In genomic region chrX:154366666-154367055, GRCh38 we compare ENCODE assay signal across 9 cellular contexts. TPM values are rescaled to one million over a fixed set of nuclear protein-coding genes. Genes with fewer than 3 reads are reported as not detected.
DNase-seq lines count a peak whose midpoint lies in the region; ATAC-seq and TF ChIP-seq lines count a peak whose summit lies in the region.
"Had no signal": no experiment of that assay in that cellular context is flagged by ENCODE, and none has a peak within 500 bp of the region (broad histone marks: within the 10 kb centered on the region; RNA-seq: fewer than 3 reads in every experiment).

No MANE protein-coding gene starts in this region.

- H3K9ac ChIP-seq in liver (ENCODE audit: low read depth in 1 of 2, low read length in 2 of 2) = no peak overlapping the region

- no peak for TF ChIP-seq POLR2A in vagina (IDR thresholded peaks at IDR 0.05)

- H3K4me3 ChIP-seq in liver (ENCODE audit: low read depth in 1 of 3, low read length in 3 of 3) (no peak overlapping the region), vagina (peak overlapping the region in 1 of 2 donors; percentile 75)

- 50% methylated on average over 11 of the region's 11 CpGs for WGBS in liver

- intact Hi-C loops in Right ventricle myocardium inferior (cut with DNase I) = no loop called here
- intact Hi-C loops in cardiac septum (cut with DNase I) = no loop called here
- intact Hi-C loops in vagina (cut with DNase I) = no loop called here

- DNase-seq in Right ventricle myocardium inferior (ENCODE audit: missing footprints) = peak; percentile 73
- no peak for DNase-seq in cardiac septum (ENCODE audit: low spot score)
- DNase-seq in vagina (ENCODE audit: extremely low spot score in 2 of 2) = no peak
- DNase-seq in NCI-H2196 (lab: John Stamatoyannopoulos, UW; ENCODE audit: unreplicated experiment) = no peak
- DNase-seq: AML-193, NCI-H1092, SHP77 had no signal

- ATAC-seq in Right ventricle myocardium inferior = peak; percentile 17
- no peak for ATAC-seq in HG02678 (IDR thresholded peaks at IDR 0.05; ENCODE audit: unreplicated experiment)

- no peak overlapping the region for H3K27ac ChIP-seq in liver (ENCODE audit: low read depth in 1 of 2, low read length in 2 of 2)
- peak overlapping the region; percentile 88 for H3K27ac ChIP-seq in vagina

- peaks cover 0 to 2% (median 0%) of the 10 kb centered on the region in 4 donors for H3K36me3 ChIP-seq in liver (ENCODE audit: control insufficient read depth in 4 of 4, insufficient read depth in 3 of 4, low read depth in 1 of 4, low read length in 3 of 4)
- H3K36me3 ChIP-seq in vagina = peaks cover 0 to 57% of the 10 kb centered on the region in 2 donors

- no peaks in the 10 kb centered on the region for H3K27me3 ChIP-seq in liver (ENCODE audit: control insufficient read depth in 4 of 4, insufficient read depth in 4 of 4, low read length in 3 of 4)
- no peaks in the 10 kb centered on the region for H3K27me3 ChIP-seq in vagina

- TF ChIP-seq RAD21 in liver (IDR thresholded peaks at IDR 0.05) = no peak

- TF ChIP-seq CTCF in liver (IDR thresholded peaks at IDR 0.05; ENCODE audit: low read depth, low read length, missing input control) = no peak
- no peak for TF ChIP-seq CTCF in vagina (IDR thresholded peaks at IDR 0.05)

- H3K4me1 ChIP-seq in liver (ENCODE audit: control insufficient read depth in 4 of 4, insufficient read depth in 4 of 4, low read length in 3 of 4) (peaks cover 3 to 24% (median 9%) of the 10 kb centered on the region in 4 donors), vagina (peaks cover 38% of the 10 kb centered on the region)

- no peaks in the 10 kb centered on the region for H3K9me3 ChIP-seq in liver (ENCODE audit: control insufficient read depth in 4 of 4, low read length in 3 of 4)
- H3K9me3 ChIP-seq in vagina = no peaks in the 10 kb centered on the region

TF ChIP-seq in liver, 16 proteins besides CTCF, POLR2A, EP300 and RAD21:
- no peak for TF ChIP-seq HNF4G (IDR thresholded peaks at IDR 0.05)
- TF ChIP-seq RXRA (IDR thresholded peaks at IDR 0.05) = peak in 1 of 2 donors; percentile 34
- TF ChIP-seq EGR1 (IDR thresholded peaks at IDR 0.05; ENCODE audit: low read depth in 2 of 2) = no peak
- peak in 1 of 2 donors; percentile 31 for TF ChIP-seq HNF4A (conservative IDR thresholded peaks at IDR 0.05)
- TF ChIP-seq TAF1 (conservative IDR thresholded peaks at IDR 0.05) = no peak
- TF ChIP-seq MAX (IDR thresholded peaks at IDR 0.05) = peak; percentile 14

RNA-seq across cellular contexts. Expression of gene FLNA, which starts 7.8 kb away (rescaled TPM):
- total RNA-seq in Right ventricle myocardium inferior = 253 TPM
- 347 TPM for total RNA-seq in cardiac septum
- 100 to 1,000 TPM; 150 to 152 TPM for total RNA-seq in liver
- polyA plus RNA-seq in liver = 10 to 100 TPM; 23.4 to 84.8 TPM
- total RNA-seq in vagina = 1,247 TPM

RNA-seq across cellular contexts. Expression of gene EMD, which starts 12.4 kb away (rescaled TPM):
- total RNA-seq in Right ventricle myocardium inferior (51.1 TPM), cardiac septum (66.2 TPM), liver (10 to 100 TPM; 11.6 to 18.5 TPM), vagina (59.2 TPM)
- polyA plus RNA-seq in liver = 10 to 100 TPM; 15.5 to 38.0 TPM

RNA-seq across cellular contexts. Expression of gene RPL10, which starts 31.5 kb away (rescaled TPM):
- 2,181 TPM for total RNA-seq in Right ventricle myocardium inferior
- 1,520 TPM for total RNA-seq in cardiac septum
- total RNA-seq in liver = 1,000 to 10,000 TPM; 1,323 to 1,523 TPM
- polyA plus RNA-seq in liver = 1,000 to 10,000 TPM in 1 of 2 donors, 100 to 1,000 TPM in 1; 446 to 1,644 TPM
- 3,948 TPM for total RNA-seq in vagina

RNA-seq across cellular contexts. Expression of gene DNASE1L1, which starts 42.4 kb away (rescaled TPM):
- total RNA-seq in Right ventricle myocardium inferior = 52.3 TPM
- 32.9 TPM for total RNA-seq in cardiac septum
- total RNA-seq in liver = 10 to 100 TPM; 14.6 to 22.1 TPM
- polyA plus RNA-seq in liver = 10 to 100 TPM in 1 of 2 donors, 1 to 10 TPM in 1; 9.3 to 18.7 TPM
- 52.1 TPM for total RNA-seq in vagina

RNA-seq across cellular contexts. Expression of gene TAFAZZIN, which starts 44.7 kb away (rescaled TPM):
- total RNA-seq in Right ventricle myocardium inferior (36.1 TPM), cardiac septum (41.6 TPM), liver (10 to 100 TPM in 1 of 2 donors, 1 to 10 TPM in 1; 7.8 to 15.6 TPM), vagina (59.2 TPM)
- 10 to 100 TPM; 10.6 to 16.3 TPM for polyA plus RNA-seq in liver
